Comparison of ENCODE assay signal across 9 cellular contexts in the genomic region with DNA sequence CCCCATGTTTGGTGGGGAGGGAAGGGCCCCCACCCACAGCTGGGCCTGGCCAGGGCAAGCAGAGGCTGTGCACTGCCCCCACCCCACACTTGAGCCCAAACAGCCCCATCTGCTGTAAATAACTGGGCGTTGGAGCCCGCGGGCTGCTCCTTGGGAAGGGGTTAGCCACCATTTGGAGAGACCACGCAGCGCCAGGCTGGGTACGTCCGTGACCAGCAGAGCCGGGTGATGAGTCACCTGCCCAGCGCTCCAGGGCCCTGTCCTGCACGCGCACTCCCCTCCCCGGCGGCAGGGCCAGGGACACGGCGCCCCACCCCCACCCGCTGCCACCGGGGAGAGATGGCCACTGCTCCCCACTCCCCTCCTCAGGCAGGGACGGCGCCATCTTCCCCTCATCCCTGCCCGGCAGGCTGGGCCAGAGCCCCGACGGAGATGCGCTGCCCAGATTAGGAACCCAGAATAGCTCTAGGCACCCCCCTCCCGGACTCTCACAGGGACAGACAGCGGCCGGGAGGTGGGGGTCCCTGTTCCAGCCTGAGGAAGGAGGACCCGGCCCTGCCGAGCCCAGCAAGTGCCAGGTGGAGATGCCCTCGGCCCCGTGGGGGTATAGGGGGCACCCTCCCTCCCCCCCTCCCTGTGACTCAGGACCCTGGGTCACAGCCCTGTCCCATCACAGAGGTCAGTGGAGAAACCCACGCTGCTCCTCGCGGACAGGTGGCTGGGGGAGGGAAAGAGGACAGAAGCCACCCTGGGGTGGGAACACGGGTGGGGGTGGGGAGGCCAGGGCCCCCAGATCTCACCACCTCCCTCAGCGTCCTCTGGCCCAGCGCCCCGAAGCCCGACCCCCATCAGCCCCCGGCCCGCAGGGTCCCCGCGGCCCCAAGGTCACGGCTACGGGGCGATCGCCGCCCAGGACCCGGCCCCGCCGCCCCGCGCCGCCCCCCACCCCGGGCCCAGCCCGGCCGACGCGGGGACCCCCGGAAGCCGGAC. TPM values are rescaled to one million over a fixed set of nuclear protein-coding genes. Genes with fewer than 3 reads are reported as not detected.
DNase-seq lines count a peak whose midpoint lies in the region; ATAC-seq and TF ChIP-seq lines count a peak whose summit lies in the region.
"Had no signal": no experiment of that assay in that cellular context is flagged by ENCODE, and none has a peak within 500 bp of the region (broad histone marks: within the 10 kb centered on the region; RNA-seq: fewer than 3 reads in every experiment).

No MANE protein-coding gene starts in this region.

- peaks cover 2% of the 10 kb centered on the region for H3K4me1 Mint-ChIP-seq in activated naive CD8-positive, alpha-beta T cell treated with anti-CD3 and anti-CD28 coated beads, Interleukin-2, amount 10 ng/mL, durations not matched to agents 7 days and 5 days
- peaks cover 2% of the 10 kb centered on the region for H3K4me1 Mint-ChIP-seq in activated naive CD8-positive, alpha-beta T cell treated with anti-CD3 and anti-CD28 coated beads, Interleukin-2, amount 50 U/mL, for 24 hours

- H3K4me3 ChIP-seq in ascending aorta: peak overlapping the region; percentile 53 to 55
- H3K4me3 ChIP-seq in upper lobe of right lung: no peak overlapping the region

- H3K4me1 ChIP-seq in ascending aorta (peaks cover 0 to 7% of the 10 kb centered on the region in 2 donors), upper lobe of right lung (peaks cover 11% of the 10 kb centered on the region)

- H3K9me3 Mint-ChIP-seq in activated naive CD8-positive, alpha-beta T cell treated with anti-CD3 and anti-CD28 coated beads, Interleukin-2, amount 10 ng/mL, durations not matched to agents 7 days and 5 days: no peaks in the 10 kb centered on the region
- H3K9me3 Mint-ChIP-seq in activated naive CD8-positive, alpha-beta T cell treated with anti-CD3 and anti-CD28 coated beads, Interleukin-2, amount 50 U/mL, for 24 hours: no peaks in the 10 kb centered on the region

- no peak overlapping the region for H3K27ac Mint-ChIP-seq in activated naive CD8-positive, alpha-beta T cell treated with anti-CD3 and anti-CD28 coated beads, Interleukin-2, amount 10 ng/mL, durations not matched to agents 7 days and 5 days
- H3K27ac Mint-ChIP-seq in activated naive CD8-positive, alpha-beta T cell treated with anti-CD3 and anti-CD28 coated beads, Interleukin-2, amount 50 U/mL, for 24 hours: no peak overlapping the region

- no peak for ATAC-seq in activated naive CD8-positive, alpha-beta T cell treated with anti-CD3 and anti-CD28 coated beads, Interleukin-2, amount 10 ng/mL, durations not matched to agents 7 days and 5 days (ENCODE audit: low read depth)
- no peak for ATAC-seq in activated naive CD8-positive, alpha-beta T cell treated with anti-CD3 and anti-CD28 coated beads, Interleukin-2, amount 50 U/mL, for 24 hours
- ATAC-seq in upper lobe of right lung (peak; percentile 18), HG02840 (IDR thresholded peaks at IDR 0.05; ENCODE audit: low FRiP score, unreplicated experiment) (no peak)

- no peak for TF ChIP-seq CTCF in ascending aorta (IDR thresholded peaks at IDR 0.05)
- no peak for TF ChIP-seq CTCF in upper lobe of right lung (IDR thresholded peaks at IDR 0.05)

- no peaks in the 10 kb centered on the region for H3K36me3 ChIP-seq in ascending aorta
- H3K36me3 ChIP-seq in upper lobe of right lung: no peaks in the 10 kb centered on the region

- POLR2A ChIA-PET in activated naive CD8-positive, alpha-beta T cell treated with anti-CD3 and anti-CD28 coated beads, Interleukin-2, amount 10 ng/mL, durations not matched to agents 7 days and 5 days (lab: Charles Lee): interaction anchor here (2.2 kb wide), 1 partner anchor 22 kb away, joined by 13 read pairs; a partner anchor contains a TSS

- H3K27ac ChIP-seq in ascending aorta: no peak overlapping the region
- no peak overlapping the region for H3K27ac ChIP-seq in upper lobe of right lung

- H3K4me3 Mint-ChIP-seq in activated naive CD8-positive, alpha-beta T cell treated with anti-CD3 and anti-CD28 coated beads, Interleukin-2, amount 10 ng/mL, durations not matched to agents 7 days and 5 days: no peak overlapping the region
- H3K4me3 Mint-ChIP-seq in activated naive CD8-positive, alpha-beta T cell treated with anti-CD3 and anti-CD28 coated beads, Interleukin-2, amount 50 U/mL, for 24 hours: no peak overlapping the region

- intact Hi-C loops in ascending aorta (cut with DNase I) (no loop called here), upper lobe of right lung (cut with DNase I) (no loop called here)

- peak; percentile 34 for DNase-seq in activated naive CD8-positive, alpha-beta T cell treated with anti-CD3 and anti-CD28 coated beads, Interleukin-2, amount 10 ng/mL, durations not matched to agents 7 days and 5 days
- DNase-seq in activated naive CD8-positive, alpha-beta T cell treated with anti-CD3 and anti-CD28 coated beads, Interleukin-2, amount 50 U/mL, for 24 hours: no peak
- DNase-seq in ascending aorta (ENCODE audit: low spot score in 2 of 2): no peak
- peak; percentile 69 for DNase-seq in iPS-NIHi11 (ENCODE audit: low spot score)
- peak; percentile 69 for DNase-seq in upper lobe of right lung
- no peak for DNase-seq in SIG-M5 (lab: John Stamatoyannopoulos, UW)
- no peak for DNase-seq in NCI-H1694 treated with DMSO at 0.1 percent for 48 hours (lab: John Stamatoyannopoulos, UW)
- DNase-seq: amniotic stem cell had no signal

- H3K9me3 ChIP-seq in ascending aorta: no peaks in the 10 kb centered on the region
- no peaks in the 10 kb centered on the region for H3K9me3 ChIP-seq in upper lobe of right lung

- H3K27me3 ChIP-seq in ascending aorta: peaks cover 9% of the 10 kb centered on the region
- peaks cover 40% of the 10 kb centered on the region for H3K27me3 ChIP-seq in upper lobe of right lung

- peaks cover 23% of the 10 kb centered on the region for H3K27me3 Mint-ChIP-seq in activated naive CD8-positive, alpha-beta T cell treated with anti-CD3 and anti-CD28 coated beads, Interleukin-2, amount 10 ng/mL, durations not matched to agents 7 days and 5 days
- peaks cover 15% of the 10 kb centered on the region for H3K27me3 Mint-ChIP-seq in activated naive CD8-positive, alpha-beta T cell treated with anti-CD3 and anti-CD28 coated beads, Interleukin-2, amount 50 U/mL, for 24 hours

- no peaks in the 10 kb centered on the region for H3K36me3 Mint-ChIP-seq in activated naive CD8-positive, alpha-beta T cell treated with anti-CD3 and anti-CD28 coated beads, Interleukin-2, amount 10 ng/mL, durations not matched to agents 7 days and 5 days
- no peaks in the 10 kb centered on the region for H3K36me3 Mint-ChIP-seq in activated naive CD8-positive, alpha-beta T cell treated with anti-CD3 and anti-CD28 coated beads, Interleukin-2, amount 50 U/mL, for 24 hours (ENCODE audit: low read depth)

RNA-seq across cellular contexts. Expression of a gene that starts 0.6 kb away (rescaled TPM):
- under 1 TPM in 1 of 2 experiments, not detected in 1; 0.26 TPM for total RNA-seq in activated naive CD8-positive, alpha-beta T cell treated with anti-CD3 and anti-CD28 coated beads, Interleukin-2, amount 10 ng/mL, durations not matched to agents 7 days and 5 days
- total RNA-seq in ascending aorta: 1.1 TPM
- total RNA-seq in upper lobe of right lung: 0.67 TPM

RNA-seq across cellular contexts. Expression of a gene that starts 22.3 kb away (rescaled TPM):
- 100 to 1,000 TPM; 242 to 248 TPM for total RNA-seq in activated naive CD8-positive, alpha-beta T cell treated with anti-CD3 and anti-CD28 coated beads, Interleukin-2, amount 10 ng/mL, durations not matched to agents 7 days and 5 days
- total RNA-seq in ascending aorta (242 TPM), upper lobe of right lung (355 TPM)

RNA-seq across cellular contexts. Expression of a gene that starts 25.8 kb away (rescaled TPM):
- under 1 TPM; 0.19 to 0.37 TPM for total RNA-seq in activated naive CD8-positive, alpha-beta T cell treated with anti-CD3 and anti-CD28 coated beads, Interleukin-2, amount 10 ng/mL, durations not matched to agents 7 days and 5 days
- total RNA-seq in ascending aorta: not detected
- not detected for total RNA-seq in upper lobe of right lung

RNA-seq across cellular contexts. Expression of a gene that starts 38.9 kb away (rescaled TPM):
- total RNA-seq in activated naive CD8-positive, alpha-beta T cell treated with anti-CD3 and anti-CD28 coated beads, Interleukin-2, amount 10 ng/mL, durations not matched to agents 7 days and 5 days: under 1 TPM; 0.11 to 0.31 TPM
- total RNA-seq in ascending aorta: not detected
- 4.9 TPM for total RNA-seq in upper lobe of right lung

RNA-seq across cellular contexts. Expression of a gene that starts 49.3 kb away (rescaled TPM):
- total RNA-seq in activated naive CD8-positive, alpha-beta T cell treated with anti-CD3 and anti-CD28 coated beads, Interleukin-2, amount 10 ng/mL, durations not matched to agents 7 days and 5 days: not detected
- total RNA-seq in ascending aorta (not detected), upper lobe of right lung (not detected)

Comparison
In these comparisons a context has a peak if more than half of its experiments do, and no peak if none do; other contexts are left out.
1. DNase-seq: peak in activated naive CD8-positive, alpha-beta T cell treated with anti-CD3 and anti-CD28 coated beads, Interleukin-2, amount 10 ng/mL, durations not matched to agents 7 days and 5 days (single experiment), iPS-NIHi11 (single experiment) and upper lobe of right lung (single experiment); none in activated naive CD8-positive, alpha-beta T cell treated with anti-CD3 and anti-CD28 coated beads, Interleukin-2, amount 50 U/mL, for 24 hours (single experiment), ascending aorta (0 of 2), SIG-M5 (single experiment) and NCI-H1694 treated with DMSO at 0.1 percent for 48 hours (single experiment).